1 cellular context compared by ENCODE assay signal in genomic region chr1:1402081-1402900, GRCh38.
TF ChIP-seq lines count a peak whose summit lies in the region.

No MANE protein-coding gene starts in this region.

TF ChIP-seq in K562, 482 proteins besides CTCF, POLR2A, EP300 and RAD21 (continued from another document and continues in another):
- TF ChIP-seq ZNF592 (IDR thresholded peaks at IDR 0.05) (no peak), ATF7 (IDR thresholded peaks at IDR 0.05) (no peak), SOX6 (IDR thresholded peaks at IDR 0.05) (no peak), NR2F6 (CRISPR knock-in tag; IDR thresholded peaks at IDR 0.05) (no peak), USF1 (CRISPR knock-in tag; IDR thresholded peaks at IDR 0.05) (peak; percentile 38; the same call in 1 of the 2 replicates), PRDM10 (IDR thresholded peaks at IDR 0.05; ENCODE audit: partially characterized antibody) (no peak), XRCC3 (IDR thresholded peaks at IDR 0.05) (no peak), MEF2A (IDR thresholded peaks at IDR 0.05; ENCODE audit: control insufficient read depth, low read depth, low read length) (no peak), MTF1 (CRISPR knock-in tag; IDR thresholded peaks at IDR 0.05; ENCODE audit: borderline replicate concordance) (no peak), NCOA1 (IDR thresholded peaks at IDR 0.05; ENCODE audit: low read depth) (no peak), LARP7 (IDR thresholded peaks at IDR 0.05) (no peak), RBFOX2 (IDR thresholded peaks at IDR 0.05; ENCODE audit: low read depth, low read length) (peak; percentile 52; the same call in 1 of the 2 replicates), BHLHE40 (IDR thresholded peaks at IDR 0.05; ENCODE audit: low read length) (0 out of 2 replicates have a peak, but pooled peaks have one; percentile 13), SMAD1 (IDR thresholded peaks at IDR 0.05; ENCODE audit: low read depth, low read length, partially characterized antibody) (no peak), ZBTB2 (IDR thresholded peaks at IDR 0.05) (no peak), TRIM24 (IDR thresholded peaks at IDR 0.05) (peak; percentile 17 to 51; a peak in 1 of 4 replicates), HNRNPUL1 (IDR thresholded peaks at IDR 0.05; ENCODE audit: low read length) (no peak), ATF6 (CRISPR knock-in tag; IDR thresholded peaks at IDR 0.05) (no peak), SNAPC5 (CRISPR knock-in tag; IDR thresholded peaks at IDR 0.05) (no peak), XRCC5 (IDR thresholded peaks at IDR 0.05; ENCODE audit: low read depth, low read length) (peak; percentile 73; the same call in 1 of the 2 replicates), RREB1 (CRISPR knock-in tag; IDR thresholded peaks at IDR 0.05) (no peak), ILF3 (IDR thresholded peaks at IDR 0.05; ENCODE audit: borderline replicate concordance) (no peak), ZNF224 (CRISPR knock-in tag; IDR thresholded peaks at IDR 0.05) (no peak), CCAR2 (IDR thresholded peaks at IDR 0.05; ENCODE audit: low read depth, low read length) (no peak), CC2D1A (IDR thresholded peaks at IDR 0.05) (no peak), PTRF (tag; IDR thresholded peaks at IDR 0.05) (no peak), ZNF696 (CRISPR knock-in tag; conservative IDR thresholded peaks at IDR 0.05) (no peak), SLC30A9 (CRISPR knock-in tag; IDR thresholded peaks at IDR 0.05) (no peak), SNRNP70 (optimal IDR thresholded peaks at IDR 0.05; ENCODE audit: low read depth, low read length) (no peak), SMC3 (conservative IDR thresholded peaks at IDR 0.05; ENCODE audit: insufficient read depth, low read depth, low read length) (peak; percentile 29; the same call in 1 of the 2 replicates), GABPB1 (CRISPR knock-in tag; IDR thresholded peaks at IDR 0.05) (peak; percentile 39; the same call in 1 of the 2 replicates), ATF1 (CRISPR knock-in tag; IDR thresholded peaks at IDR 0.05) (no peak), ATF1 (tag; IDR thresholded peaks at IDR 0.05) (no peak; the same call in 1 of the 2 replicates)
